1 cellular context compared by ENCODE assay signal in the genomic region with DNA sequence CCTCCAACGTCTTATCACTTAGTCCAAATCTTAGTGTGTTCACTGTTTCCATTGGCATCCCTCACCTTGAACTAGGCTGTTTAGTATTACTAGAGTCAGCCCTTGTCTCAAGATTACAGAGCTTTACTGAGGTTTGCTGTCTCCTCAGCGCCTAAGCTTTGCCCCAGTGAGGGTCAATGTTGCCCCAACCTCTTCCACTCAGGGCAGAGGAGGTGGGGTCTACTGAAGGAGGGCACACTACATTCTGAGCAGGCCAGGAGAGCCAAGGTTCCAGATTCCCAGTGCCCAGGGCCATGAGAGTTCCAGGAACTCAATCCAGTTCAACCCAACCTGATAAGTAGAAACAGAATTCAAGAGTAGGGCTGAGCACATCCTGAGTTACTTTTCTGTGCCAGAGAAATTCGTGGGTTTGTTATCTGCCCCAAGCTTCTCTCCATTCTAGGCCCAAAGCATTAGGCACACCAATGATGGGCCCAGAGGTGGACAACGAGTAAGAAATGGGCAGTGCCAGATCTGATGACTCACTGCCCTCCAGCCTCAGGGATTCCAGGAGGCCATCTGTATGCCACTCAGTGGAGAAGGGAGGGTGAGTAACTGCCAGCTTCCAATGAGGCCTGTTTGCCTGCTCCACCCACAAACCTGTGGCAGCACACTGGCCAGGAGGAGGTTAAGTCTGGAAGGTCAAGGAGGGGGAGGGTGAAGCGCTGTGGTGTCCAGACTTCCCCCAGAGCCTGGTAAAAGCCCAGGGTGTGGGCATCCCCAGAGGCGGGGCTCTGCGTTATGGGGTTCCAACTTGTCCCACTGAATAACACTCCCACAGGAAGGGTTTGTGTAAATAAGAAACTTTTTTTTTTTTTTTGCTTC.
TF ChIP-seq lines count a peak whose summit lies in the region.

No MANE protein-coding gene starts in this region.

TF ChIP-seq in GM12878, 131 proteins besides CTCF, POLR2A, EP300 and RAD21:
- no peak for TF ChIP-seq ZNF384 (IDR thresholded peaks at IDR 0.05; ENCODE audit: borderline replicate concordance, low read depth, low read length)
- TF ChIP-seq, protein P1, sequence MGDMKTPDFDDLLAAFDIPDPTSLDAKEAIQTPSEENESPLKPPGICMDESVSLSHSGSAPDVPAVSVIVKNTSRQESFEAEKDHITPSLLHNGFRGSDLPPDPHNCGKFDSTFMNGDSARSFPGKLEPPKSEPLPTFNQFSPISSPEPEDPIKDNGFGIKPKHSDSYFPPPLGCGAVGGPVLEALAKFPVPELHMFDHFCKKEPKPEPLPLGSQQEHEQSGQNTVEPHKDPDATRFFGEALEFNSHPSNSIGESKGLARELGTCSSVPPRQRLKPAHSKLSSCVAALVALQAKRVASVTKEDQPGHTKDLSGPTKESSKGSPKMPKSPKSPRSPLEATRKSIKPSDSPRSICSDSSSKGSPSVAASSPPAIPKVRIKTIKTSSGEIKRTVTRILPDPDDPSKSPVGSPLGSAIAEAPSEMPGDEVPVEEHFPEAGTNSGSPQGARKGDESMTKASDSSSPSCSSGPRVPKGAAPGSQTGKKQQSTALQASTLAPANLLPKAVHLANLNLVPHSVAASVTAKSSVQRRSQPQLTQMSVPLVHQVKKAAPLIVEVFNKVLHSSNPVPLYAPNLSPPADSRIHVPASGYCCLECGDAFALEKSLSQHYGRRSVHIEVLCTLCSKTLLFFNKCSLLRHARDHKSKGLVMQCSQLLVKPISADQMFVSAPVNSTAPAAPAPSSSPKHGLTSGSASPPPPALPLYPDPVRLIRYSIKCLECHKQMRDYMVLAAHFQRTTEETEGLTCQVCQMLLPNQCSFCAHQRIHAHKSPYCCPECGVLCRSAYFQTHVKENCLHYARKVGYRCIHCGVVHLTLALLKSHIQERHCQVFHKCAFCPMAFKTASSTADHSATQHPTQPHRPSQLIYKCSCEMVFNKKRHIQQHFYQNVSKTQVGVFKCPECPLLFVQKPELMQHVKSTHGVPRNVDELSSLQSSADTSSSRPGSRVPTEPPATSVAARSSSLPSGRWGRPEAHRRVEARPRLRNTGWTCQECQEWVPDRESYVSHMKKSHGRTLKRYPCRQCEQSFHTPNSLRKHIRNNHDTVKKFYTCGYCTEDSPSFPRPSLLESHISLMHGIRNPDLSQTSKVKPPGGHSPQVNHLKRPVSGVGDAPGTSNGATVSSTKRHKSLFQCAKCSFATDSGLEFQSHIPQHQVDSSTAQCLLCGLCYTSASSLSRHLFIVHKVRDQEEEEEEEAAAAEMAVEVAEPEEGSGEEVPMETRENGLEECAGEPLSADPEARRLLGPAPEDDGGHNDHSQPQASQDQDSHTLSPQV (IDR thresholded peaks at IDR 0.05), result no peak
- TF ChIP-seq NR2C2 (IDR thresholded peaks at IDR 0.05; ENCODE audit: borderline replicate concordance, control insufficient read depth, insufficient read length, low read depth), result no peak
- no peak for TF ChIP-seq SMC3 (IDR thresholded peaks at IDR 0.05; ENCODE audit: borderline replicate concordance, low read length)
- no peak for TF ChIP-seq TAF1 (IDR thresholded peaks at IDR 0.05; ENCODE audit: borderline replicate concordance, low read depth, low read length)
- no peak for TF ChIP-seq NBN (IDR thresholded peaks at IDR 0.05)
- no peak for TF ChIP-seq SMAD1 (IDR thresholded peaks at IDR 0.05; ENCODE audit: low read depth, partially characterized antibody)
- no peak for TF ChIP-seq POU2F2 (IDR thresholded peaks at IDR 0.05; ENCODE audit: borderline replicate concordance, low read depth, low read length)
- TF ChIP-seq BHLHE40 (IDR thresholded peaks at IDR 0.05; ENCODE audit: borderline replicate concordance in 1 of 2, low read depth in 2 of 2, low read length in 1 of 2), result no peak
- no peak for TF ChIP-seq PML (IDR thresholded peaks at IDR 0.05; ENCODE audit: low read length)
- TF ChIP-seq, protein P2, sequence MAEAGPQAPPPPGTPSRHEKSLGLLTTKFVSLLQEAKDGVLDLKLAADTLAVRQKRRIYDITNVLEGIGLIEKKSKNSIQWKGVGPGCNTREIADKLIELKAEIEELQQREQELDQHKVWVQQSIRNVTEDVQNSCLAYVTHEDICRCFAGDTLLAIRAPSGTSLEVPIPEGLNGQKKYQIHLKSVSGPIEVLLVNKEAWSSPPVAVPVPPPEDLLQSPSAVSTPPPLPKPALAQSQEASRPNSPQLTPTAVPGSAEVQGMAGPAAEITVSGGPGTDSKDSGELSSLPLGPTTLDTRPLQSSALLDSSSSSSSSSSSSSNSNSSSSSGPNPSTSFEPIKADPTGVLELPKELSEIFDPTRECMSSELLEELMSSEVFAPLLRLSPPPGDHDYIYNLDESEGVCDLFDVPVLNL (IDR thresholded peaks at IDR 0.05; ENCODE audit: low read depth, low read length), result no peak
- no peak for TF ChIP-seq EGR1 (IDR thresholded peaks at IDR 0.05; ENCODE audit: borderline replicate concordance in 1 of 2, low read depth in 2 of 2, low read length in 2 of 2)
- no peak for TF ChIP-seq BCL11A (IDR thresholded peaks at IDR 0.05; ENCODE audit: low read depth, low read length)
- no peak for TF ChIP-seq SMARCA5 (IDR thresholded peaks at IDR 0.05)
- no peak for TF ChIP-seq HDGF (IDR thresholded peaks at IDR 0.05)
- TF ChIP-seq FOXM1 (IDR thresholded peaks at IDR 0.05; ENCODE audit: low read depth, low read length), result no peak
- no peak for TF ChIP-seq SIN3A (IDR thresholded peaks at IDR 0.05; ENCODE audit: low read depth, low read length)
